Comparison of ENCODE assay signal across 1 cellular context in the genomic region with DNA sequence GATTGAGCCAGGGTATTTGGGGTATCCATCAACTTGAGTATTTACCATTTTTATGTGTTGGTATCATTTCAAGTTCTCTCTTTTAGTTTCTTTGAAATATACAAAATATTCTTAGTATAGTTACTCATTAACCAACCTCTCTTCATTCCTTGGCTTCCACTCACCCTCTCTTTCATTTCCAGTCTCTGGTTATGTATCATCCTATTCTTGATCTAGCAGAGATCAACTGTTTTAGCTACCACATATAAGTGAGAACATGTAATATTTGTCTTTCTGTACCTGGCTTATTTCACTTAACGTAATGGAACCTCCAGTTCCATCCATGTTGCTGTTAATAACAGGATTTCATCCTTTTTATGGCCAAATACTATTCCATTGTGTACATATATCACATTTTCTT.
TF ChIP-seq lines count a peak whose summit lies in the region.

No MANE protein-coding gene starts in this region.

TF ChIP-seq in HCT116, 20 proteins besides CTCF, POLR2A, EP300 and RAD21:
- TF ChIP-seq EGR1 (IDR thresholded peaks at IDR 0.05; ENCODE audit: low read depth) (no peak), YY1 (IDR thresholded peaks at IDR 0.05; ENCODE audit: extremely low read depth, insufficient replicate concordance, low read depth, low read length) (no peak), ZNF274 (IDR thresholded peaks at IDR 0.05; ENCODE audit: low read depth, low read length) (no peak), FOSL1 (IDR thresholded peaks at IDR 0.05; ENCODE audit: low read depth) (no peak), SP1 (IDR thresholded peaks at IDR 0.05; ENCODE audit: low read depth) (no peak), CBX3 (IDR thresholded peaks at IDR 0.05; ENCODE audit: low read depth) (no peak), TCF7L2 (IDR thresholded peaks at IDR 0.05; ENCODE audit: borderline replicate concordance, extremely low read depth, insufficient read depth, insufficient read length) (no peak), CEBPB (IDR thresholded peaks at IDR 0.05; ENCODE audit: low read depth) (no peak)
- TF ChIP-seq, protein P1, sequence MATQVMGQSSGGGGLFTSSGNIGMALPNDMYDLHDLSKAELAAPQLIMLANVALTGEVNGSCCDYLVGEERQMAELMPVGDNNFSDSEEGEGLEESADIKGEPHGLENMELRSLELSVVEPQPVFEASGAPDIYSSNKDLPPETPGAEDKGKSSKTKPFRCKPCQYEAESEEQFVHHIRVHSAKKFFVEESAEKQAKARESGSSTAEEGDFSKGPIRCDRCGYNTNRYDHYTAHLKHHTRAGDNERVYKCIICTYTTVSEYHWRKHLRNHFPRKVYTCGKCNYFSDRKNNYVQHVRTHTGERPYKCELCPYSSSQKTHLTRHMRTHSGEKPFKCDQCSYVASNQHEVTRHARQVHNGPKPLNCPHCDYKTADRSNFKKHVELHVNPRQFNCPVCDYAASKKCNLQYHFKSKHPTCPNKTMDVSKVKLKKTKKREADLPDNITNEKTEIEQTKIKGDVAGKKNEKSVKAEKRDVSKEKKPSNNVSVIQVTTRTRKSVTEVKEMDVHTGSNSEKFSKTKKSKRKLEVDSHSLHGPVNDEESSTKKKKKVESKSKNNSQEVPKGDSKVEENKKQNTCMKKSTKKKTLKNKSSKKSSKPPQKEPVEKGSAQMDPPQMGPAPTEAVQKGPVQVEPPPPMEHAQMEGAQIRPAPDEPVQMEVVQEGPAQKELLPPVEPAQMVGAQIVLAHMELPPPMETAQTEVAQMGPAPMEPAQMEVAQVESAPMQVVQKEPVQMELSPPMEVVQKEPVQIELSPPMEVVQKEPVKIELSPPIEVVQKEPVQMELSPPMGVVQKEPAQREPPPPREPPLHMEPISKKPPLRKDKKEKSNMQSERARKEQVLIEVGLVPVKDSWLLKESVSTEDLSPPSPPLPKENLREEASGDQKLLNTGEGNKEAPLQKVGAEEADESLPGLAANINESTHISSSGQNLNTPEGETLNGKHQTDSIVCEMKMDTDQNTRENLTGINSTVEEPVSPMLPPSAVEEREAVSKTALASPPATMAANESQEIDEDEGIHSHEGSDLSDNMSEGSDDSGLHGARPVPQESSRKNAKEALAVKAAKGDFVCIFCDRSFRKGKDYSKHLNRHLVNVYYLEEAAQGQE (IDR thresholded peaks at IDR 0.05; ENCODE audit: low read depth), result no peak
